In genomic region chr17:35627417-35627816, GRCh38 we compare ENCODE assay signal across 36 cellular contexts. TPM values are rescaled to one million over a fixed set of nuclear protein-coding genes. Genes with fewer than 3 reads are reported as not detected.
A peak's percentile ranks its signal among the peaks of the same experiment; 100 is the strongest.
DNase-seq lines count a peak whose midpoint lies in the region; ATAC-seq and TF ChIP-seq lines count a peak whose summit lies in the region.
"Had no signal": no experiment of that assay in that cellular context is flagged by ENCODE, and none has a peak within 500 bp of the region (broad histone marks: within the 10 kb centered on the region; RNA-seq: fewer than 3 reads in every experiment).

No MANE protein-coding gene starts in this region.

- H3K27me3 ChIP-seq in hepatocyte, result no peaks in the 10 kb centered on the region
- no peaks in the 10 kb centered on the region for H3K27me3 ChIP-seq in right lobe of liver
- no peaks in the 10 kb centered on the region for H3K27me3 ChIP-seq in upper lobe of right lung
- H3K27me3 ChIP-seq in mammary epithelial cell (ENCODE audit: insufficient read depth, low read length), result no peaks in the 10 kb centered on the region
- H3K27me3 ChIP-seq: esophagus muscularis mucosa, suprapubic skin, upper lobe of left lung had no signal

- H4K20me1 ChIP-seq in hepatocyte (ENCODE audit: insufficient read depth, poor library complexity, severe bottlenecking) (no peaks in the 10 kb centered on the region), mammary epithelial cell (ENCODE audit: insufficient read depth, low read length) (no peaks in the 10 kb centered on the region)

- dilution Hi-C loops in mammary epithelial cell (cut with HindIII; ENCODE audit: low sequenced_read_pairs), result no loop called here

- peak; percentile 53 for DNase-seq in HT-29 (ENCODE audit: low spot score)
- DNase-seq in hepatocyte (ENCODE audit: low spot score), result peak; percentile 27
- no peak for DNase-seq in right lobe of liver
- no peak for DNase-seq in upper lobe of right lung
- no peak for DNase-seq in stimulated activated naive CD8-positive, alpha-beta T cell treated with anti-CD3 and anti-CD28 coated beads, Interleukin-15, amount 100 ng/mL, for 72 hours
- no peak for DNase-seq in mammary epithelial cell
- DNase-seq in NCI-H510A (lab: John Stamatoyannopoulos, UW), result no peak
- DNase-seq: activated B cell treated with CpG ODN at 0.5 μM for 24 hours; activated CD4-positive, alpha-beta T cell treated with anti-CD3 and anti-CD28 coated beads, Interleukin-2, amount 50 U/mL, for 1 hour; activated effector memory CD4-positive, alpha-beta T cell treated with Interleukin-2 at 50 U/mL for 16 hours; activated naive CD8-positive, alpha-beta T cell treated with anti-CD3 and anti-CD28 coated beads for 36 hours; activated T-cell treated with anti-CD3 and anti-CD28 coated beads, Interleukin-2, amount 50 U/mL, for 1 hour; central memory CD4-positive, alpha-beta T cell; EL; endodermal cell; foreskin fibroblast; GOT3; head of caudate nucleus; kidney glomerular epithelial cell; MM.1S; naive thymus-derived CD8-positive, alpha-beta T cell; NCI-H1105 treated with DMSO at 0.1 percent for 48 hours; NCI-H2029 treated with DMSO at 0.1 percent for 48 hours; NCI-H524 treated with DMSO at 0.1 percent for 48 hours; nucleus accumbens; PC-9; stimulated activated naive CD4-positive, alpha-beta T cell; T-helper 1 cell; upper lobe of left lung had no signal

- ATAC-seq in right lobe of liver, result peak; percentile 51 to 79 (median 70)
- ATAC-seq in upper lobe of right lung, result peak; percentile 52
- no peak for ATAC-seq in stimulated activated naive CD8-positive, alpha-beta T cell treated with anti-CD3 and anti-CD28 coated beads, Interleukin-15, amount 100 ng/mL, for 72 hours
- ATAC-seq: GM12878; naive thymus-derived CD8-positive, alpha-beta T cell had no signal

- peaks cover 5% of the 10 kb centered on the region for H3K4me1 Mint-ChIP-seq in stimulated activated naive CD8-positive, alpha-beta T cell treated with anti-CD3 and anti-CD28 coated beads, Interleukin-15, amount 100 ng/mL, for 72 hours
- H3K4me1 Mint-ChIP-seq: endodermal cell had no signal

- BruUV-seq in mammary epithelial cell (replicated peaks; lab: Mats Ljungman, UMichigan), result no TSS peak

- H3K27me3 Mint-ChIP-seq in stimulated activated naive CD8-positive, alpha-beta T cell treated with anti-CD3 and anti-CD28 coated beads, Interleukin-15, amount 100 ng/mL, for 72 hours, result no peaks in the 10 kb centered on the region
- H3K27me3 Mint-ChIP-seq: activated B cell treated with CpG ODN at 0.5 μM for 24 hours; activated naive CD8-positive, alpha-beta T cell treated with anti-CD3 and anti-CD28 coated beads for 36 hours; CD4-positive, CD25-positive, alpha-beta regulatory T cell; naive thymus-derived CD8-positive, alpha-beta T cell had no signal

- no peak overlapping the region for H3K4me3 ChIP-seq in hepatocyte
- H3K4me3 ChIP-seq in right lobe of liver, result no peak overlapping the region
- no peak overlapping the region for H3K4me3 ChIP-seq in upper lobe of right lung
- no peak overlapping the region for H3K4me3 ChIP-seq in mammary epithelial cell (replicated peaks in 1 of 3; ENCODE audit: insufficient read depth in 1 of 3, low read depth in 2 of 3, low read length in 3 of 3)
- H3K4me3 ChIP-seq: esophagus muscularis mucosa, GM12878, PC-9, SK-N-MC, suprapubic skin, upper lobe of left lung had no signal

- WGBS in hepatocyte (ENCODE audit: low lambda C conversion rate, missing lambda C conversion rate), result 56% methylated on average over 4 of the region's 4 CpGs
- WGBS in right lobe of liver (ENCODE audit: insufficient coverage, low coverage, low lambda C conversion rate, missing lambda C conversion rate), result 66% methylated on average over 4 of the region's 4 CpGs
- WGBS in mammary epithelial cell (ENCODE audit: low coverage, missing lambda C conversion rate), result 100% methylated on average over 4 of the region's 4 CpGs

- H3K36me3 ChIP-seq in hepatocyte (replicated peaks; ENCODE audit: insufficient read depth, low read depth) (no peaks in the 10 kb centered on the region), right lobe of liver (peaks cover 4 to 45% (median 6%) of the 10 kb centered on the region in 4 donors), upper lobe of right lung (peaks cover 77% of the 10 kb centered on the region), mammary epithelial cell (ENCODE audit: insufficient read depth, low read length) (peaks cover 31% of the 10 kb centered on the region)

- H3K4me2 ChIP-seq in hepatocyte (no peak overlapping the region), mammary epithelial cell (ENCODE audit: insufficient read depth, low read depth, low read length) (no peak overlapping the region)
- H3K4me2 ChIP-seq: PC-9 had no signal

- H3K27ac Mint-ChIP-seq in stimulated activated naive CD8-positive, alpha-beta T cell treated with anti-CD3 and anti-CD28 coated beads, Interleukin-15, amount 100 ng/mL, for 72 hours, result no peak overlapping the region
- H3K27ac Mint-ChIP-seq: activated B cell treated with CpG ODN at 0.5 μM for 24 hours; activated naive CD8-positive, alpha-beta T cell treated with anti-CD3 and anti-CD28 coated beads for 36 hours; endodermal cell had no signal

- H3K79me2 ChIP-seq in hepatocyte, result peaks cover 2% of the 10 kb centered on the region
- H3K79me2 ChIP-seq in mammary epithelial cell (ENCODE audit: insufficient read depth, low read length), result peaks cover 16% of the 10 kb centered on the region

- no peak for TF ChIP-seq CTCF in hepatocyte (IDR thresholded peaks at IDR 0.05; ENCODE audit: poor library complexity)
- no peak for TF ChIP-seq CTCF in right lobe of liver (IDR thresholded peaks at IDR 0.05)
- no peak for TF ChIP-seq CTCF in upper lobe of right lung (IDR thresholded peaks at IDR 0.05)
- no peak for TF ChIP-seq CTCF in mammary epithelial cell (conservative IDR thresholded peaks at IDR 0.05 in 1 of 2, IDR thresholded peaks at IDR 0.05 in 1 of 2; ENCODE audit: extremely low read depth in 1 of 2, insufficient read depth in 1 of 2, low read depth in 1 of 2, low read length in 2 of 2)

- no peak for TF ChIP-seq POLR2A in right lobe of liver (IDR thresholded peaks at IDR 0.05)

- in situ Hi-C loops in mammary epithelial cell (cut with MboI; ENCODE audit: low sequenced_read_pairs in 2 of 2), result loop anchor here in 1 of 2 donors (25.0 kb wide), 1 partner anchor 210 kb away; no protein-coding TSS in a partner anchor

- no peak overlapping the region for H2AFZ ChIP-seq in hepatocyte
- no peak overlapping the region for H2AFZ ChIP-seq in mammary epithelial cell (ENCODE audit: low read depth, low read length)
- H2AFZ ChIP-seq: PC-9 had no signal

- CTCF ChIA-PET in mammary epithelial cell (lab: Charles Lee; ENCODE audit: low non-redundant PET), result no interaction called here

- H3K9me3 ChIP-seq in hepatocyte (ENCODE audit: low read depth), result no peaks in the 10 kb centered on the region
- no peaks in the 10 kb centered on the region for H3K9me3 ChIP-seq in right lobe of liver
- no peaks in the 10 kb centered on the region for H3K9me3 ChIP-seq in upper lobe of right lung
- H3K9me3 ChIP-seq in mammary epithelial cell (replicated peaks; ENCODE audit: insufficient read depth, low read length), result no peaks in the 10 kb centered on the region
- H3K9me3 ChIP-seq: esophagus muscularis mucosa, suprapubic skin, upper lobe of left lung had no signal

- intact Hi-C loops in right lobe of liver (cut with DNase I), result no loop called here
- intact Hi-C loops in upper lobe of right lung (cut with DNase I), result no loop called here
- intact Hi-C loops in mammary epithelial cell (cut with micrococcal nuclease), result no loop called here

- no peak overlapping the region for H3K4me3 Mint-ChIP-seq in stimulated activated naive CD8-positive, alpha-beta T cell treated with anti-CD3 and anti-CD28 coated beads, Interleukin-15, amount 100 ng/mL, for 72 hours
- H3K4me3 Mint-ChIP-seq: activated B cell treated with CpG ODN at 0.5 μM for 24 hours; activated naive CD8-positive, alpha-beta T cell treated with anti-CD3 and anti-CD28 coated beads for 36 hours; CD4-positive, CD25-positive, alpha-beta regulatory T cell; endodermal cell; mesothelial cell of epicardium; naive thymus-derived CD8-positive, alpha-beta T cell had no signal

- H3K9me3 Mint-ChIP-seq in stimulated activated naive CD8-positive, alpha-beta T cell treated with anti-CD3 and anti-CD28 coated beads, Interleukin-15, amount 100 ng/mL, for 72 hours, result no peaks in the 10 kb centered on the region
- H3K9me3 Mint-ChIP-seq: activated B cell treated with CpG ODN at 0.5 μM for 24 hours; activated naive CD8-positive, alpha-beta T cell treated with anti-CD3 and anti-CD28 coated beads for 36 hours; CD4-positive, CD25-positive, alpha-beta regulatory T cell; endodermal cell; mesothelial cell of epicardium; naive thymus-derived CD8-positive, alpha-beta T cell had no signal

- peaks cover 8% of the 10 kb centered on the region for H3K4me1 ChIP-seq in hepatocyte (ENCODE audit: insufficient read depth)
- peaks cover 0 to 13% (median 0%) of the 10 kb centered on the region in 4 donors for H3K4me1 ChIP-seq in right lobe of liver
- no peaks in the 10 kb centered on the region for H3K4me1 ChIP-seq in upper lobe of right lung
- H3K4me1 ChIP-seq in mammary epithelial cell (ENCODE audit: insufficient read depth, low read length), result peaks cover 8% of the 10 kb centered on the region
- H3K4me1 ChIP-seq: esophagus muscularis mucosa, suprapubic skin, upper lobe of left lung had no signal

- H3K9me2 ChIP-seq in hepatocyte (replicated peaks; ENCODE audit: insufficient read depth), result no peaks in the 10 kb centered on the region

- peak overlapping the region; percentile 3 for H3K27ac ChIP-seq in hepatocyte
- no peak overlapping the region for H3K27ac ChIP-seq in right lobe of liver
- H3K27ac ChIP-seq in upper lobe of right lung, result no peak overlapping the region
- H3K27ac ChIP-seq in mammary epithelial cell (ENCODE audit: insufficient read depth, low read depth, low read length), result no peak overlapping the region
- H3K27ac ChIP-seq: esophagus muscularis mucosa, HL-60, PC-9, SK-N-MC, suprapubic skin, upper lobe of left lung had no signal

- no peak overlapping the region for H3K9ac ChIP-seq in mammary epithelial cell (ENCODE audit: insufficient read depth, low read length)

RNA-seq across cellular contexts. Expression of gene AP2B1, which starts 40.3 kb away (rescaled TPM):
- 65.0 and 65.8 TPM in 2 replicates for total RNA-seq in HT-29 (2014; rRNA removed; shearing (Covaris generic))
- total RNA-seq in hepatocyte (87.0 and 100 TPM in 2 replicates), right lobe of liver (10 to 100 TPM; 33.8 to 62.7 (median 40.8) TPM), upper lobe of right lung (153 TPM), mammary epithelial cell (100 to 1,000 TPM; 168 to 227 TPM)
- polyA plus RNA-seq in hepatocyte (69.8 and 76.1 TPM in 2 replicates), mammary epithelial cell (166 TPM)
- 295 TPM for polyA minus RNA-seq in mammary epithelial cell

RNA-seq across cellular contexts. Expression of gene PEX12, which starts 49.0 kb away (rescaled TPM):
- 3.8 and 6.1 TPM in 2 replicates for total RNA-seq in HT-29 (2014; rRNA removed; shearing (Covaris generic))
- total RNA-seq in hepatocyte (10.5 and 10.8 TPM in 2 replicates), right lobe of liver (1 to 10 TPM; 2.9 to 6.4 (median 4.3) TPM), upper lobe of right lung (4.7 TPM), mammary epithelial cell (1 to 10 TPM; 5.7 to 8.7 TPM)
- polyA plus RNA-seq in hepatocyte (3.6 and 9.0 TPM in 2 replicates), mammary epithelial cell (8.0 TPM)
- 18.7 TPM for polyA minus RNA-seq in mammary epithelial cell

Comparison
In these comparisons a context has a peak if more than half of its experiments do, and no peak if none do; other contexts are left out.
1. DNase-seq: peak in HT-29 (single experiment) and hepatocyte (single experiment); none in right lobe of liver (0 of 3), upper lobe of right lung (single experiment), stimulated activated naive CD8-positive, alpha-beta T cell treated with anti-CD3 and anti-CD28 coated beads, Interleukin-15, amount 100 ng/mL, for 72 hours (0 of 2), mammary epithelial cell (single experiment) and NCI-H510A (single experiment).